8 cellular contexts compared by ENCODE assay signal in genomic region chrX:69616520-69617203, GRCh38. TPM values are rescaled to one million over a fixed set of nuclear protein-coding genes. Genes with fewer than 3 reads are reported as not detected.
A peak's percentile ranks its signal among the peaks of the same experiment; 100 is the strongest.
DNase-seq lines count a peak whose midpoint lies in the region; ATAC-seq, FAIRE-seq and TF ChIP-seq lines count a peak whose summit lies in the region.

No MANE protein-coding gene starts in this region.

- ATAC-seq in Panc1 (peak; percentile 63; the same call in 1 of the 2 replicates), GM18858 (IDR thresholded peaks at IDR 0.05; ENCODE audit: unreplicated experiment) (no peak)

- peak overlapping the region; percentile 37 to 46 for H3K4me3 ChIP-seq in Panc1 (ENCODE audit: low read depth in 2 of 2, low read length in 2 of 2)
- H3K4me3 ChIP-seq in cardiac fibroblast (replicated peaks in 1 of 2; ENCODE audit: low read depth in 2 of 2, low read length in 2 of 2) = peak overlapping the region; percentile 54 to 64
- H3K4me3 ChIP-seq in liver (ENCODE audit: low read depth in 1 of 3, low read length in 3 of 3) = peak overlapping the region in 2 of 3 donors; percentile 57 to 63
- peak overlapping the region; percentile 51 to 69 (median 62) for H3K4me3 ChIP-seq in stomach
- peak overlapping the region in 1 of 2 donors; percentile 59 for H3K4me3 ChIP-seq in small intestine (ENCODE audit: low read depth in 1 of 2, low read length in 2 of 2)

- no peak for TF ChIP-seq POLR2A in stomach (IDR thresholded peaks at IDR 0.05)

- POLR2A ChIA-PET in Panc1 (lab: Charles Lee) = no interaction called here

- CTCF ChIA-PET in Panc1 (lab: Charles Lee) = no interaction called here

- H3K9ac ChIP-seq in ES-I3 (ENCODE audit: low read depth, low read length) (peak overlapping the region; percentile 80), liver (ENCODE audit: low read depth in 1 of 2, low read length in 2 of 2) (no peak overlapping the region)

- DNase-seq in Panc1 (ENCODE audit: low read depth, low spot score) (no peak), cardiac fibroblast (ENCODE audit: low read depth in 2 of 2) (peak in 1 of 2 donors; percentile 17), stomach (peak; percentile 25), NCI-H226 (no peak), small intestine (no peak)

- intact Hi-C loops in Panc1 (cut with micrococcal nuclease; ENCODE audit: unreplicated experiment) = loop anchor here (5.0 kb wide), 1 partner anchor 79 kb away; no protein-coding TSS in a partner anchor
- intact Hi-C loops in stomach (cut with DNase I; ENCODE audit: low total_unique reads) = no loop called here

- TF ChIP-seq RAD21 in liver (IDR thresholded peaks at IDR 0.05) = no peak

- H3K36me3 ChIP-seq in ES-I3 (ENCODE audit: insufficient read depth, low read length) (no peaks in the 10 kb centered on the region), Panc1 (ENCODE audit: control insufficient read depth, insufficient read depth, low read length) (no peaks in the 10 kb centered on the region), liver (ENCODE audit: control insufficient read depth in 4 of 4, insufficient read depth in 3 of 4, low read depth in 1 of 4, low read length in 3 of 4) (no peaks in the 10 kb centered on the region), stomach (no peaks in the 10 kb centered on the region), small intestine (ENCODE audit: control insufficient read depth in 2 of 2, insufficient read depth in 2 of 2, low read length in 2 of 2) (no peaks in the 10 kb centered on the region)

- WGBS in liver = 1% methylated on average over 47 of the region's 47 CpGs
- WGBS in stomach, 5 donors = 0 to 44% (median 6%) methylated on average over 12 to 47 of the region's 47 CpGs
- WGBS in small intestine, 3 donors = 1 to 41% (median 8%) methylated on average over 20 to 47 of the region's 47 CpGs

- H3K27me3 ChIP-seq in Panc1 (ENCODE audit: control insufficient read depth, insufficient read depth, low read length) (peaks cover 3% of the 10 kb centered on the region; the same call in 1 of the 2 replicates), liver (ENCODE audit: control insufficient read depth in 4 of 4, insufficient read depth in 4 of 4, low read length in 3 of 4) (no peaks in the 10 kb centered on the region), stomach (peaks cover 0 to 20% (median 8%) of the 10 kb centered on the region in 3 donors), small intestine (ENCODE audit: control insufficient read depth in 2 of 2, insufficient read depth in 2 of 2, low read length in 2 of 2) (no peaks in the 10 kb centered on the region)

- no peak for TF ChIP-seq CTCF in Panc1 (IDR thresholded peaks at IDR 0.05)
- TF ChIP-seq CTCF in cardiac fibroblast (IDR thresholded peaks at IDR 0.05; ENCODE audit: low read depth, low read length) = no peak
- no peak for TF ChIP-seq CTCF in liver (IDR thresholded peaks at IDR 0.05; ENCODE audit: low read depth, low read length, missing input control)
- TF ChIP-seq CTCF in stomach (IDR thresholded peaks at IDR 0.05) = no peak

- no TSS peak for BruUV-seq in Panc1 (replicated peaks; lab: Mats Ljungman, UMichigan)

- no peaks in the 10 kb centered on the region for H3K9me3 ChIP-seq in ES-I3 (ENCODE audit: control insufficient read depth, insufficient read depth, low read length)
- H3K9me3 ChIP-seq in Panc1 (ENCODE audit: control insufficient read depth, insufficient read depth, low read depth, low read length) = no peaks in the 10 kb centered on the region
- no peaks in the 10 kb centered on the region for H3K9me3 ChIP-seq in liver (ENCODE audit: control insufficient read depth in 4 of 4, low read length in 3 of 4)
- H3K9me3 ChIP-seq in stomach = no peaks in the 10 kb centered on the region
- H3K9me3 ChIP-seq in small intestine (ENCODE audit: control insufficient read depth, low read depth) = no peaks in the 10 kb centered on the region

- no peak for TF ChIP-seq EP300 in stomach (IDR thresholded peaks at IDR 0.05)

- H3K27ac ChIP-seq in Panc1 (ENCODE audit: low read length) (no peak overlapping the region), liver (ENCODE audit: low read depth in 1 of 2, low read length in 2 of 2) (no peak overlapping the region), stomach (peak overlapping the region; percentile 52 to 75 (median 70)), small intestine (ENCODE audit: low read depth in 1 of 2, low read length in 1 of 2) (no peak overlapping the region)

- peaks cover 5% of the 10 kb centered on the region; the same call in 1 of the 2 replicates for H3K4me1 ChIP-seq in ES-I3 (ENCODE audit: insufficient read depth, low read length)
- H3K4me1 ChIP-seq in Panc1 (ENCODE audit: control insufficient read depth, insufficient read depth, low read length) = no peaks in the 10 kb centered on the region; the same call in 1 of the 2 replicates
- peaks cover 0 to 10% (median 3%) of the 10 kb centered on the region in 4 donors for H3K4me1 ChIP-seq in liver (ENCODE audit: control insufficient read depth in 4 of 4, insufficient read depth in 4 of 4, low read length in 3 of 4)
- H3K4me1 ChIP-seq in stomach = peaks cover 0 to 16% (median 0%) of the 10 kb centered on the region in 4 donors
- H3K4me1 ChIP-seq in small intestine (ENCODE audit: control insufficient read depth in 2 of 2, insufficient read depth in 1 of 2, low read depth in 1 of 2, low read length in 1 of 2) = no peaks in the 10 kb centered on the region

- in situ Hi-C loops in Panc1 (cut with HindIII; ENCODE audit: low pct_unique_long_range_greater_than_20kb, low sequenced_read_pairs) = no loop called here

- no peak for FAIRE-seq in small intestine (lab: Jason Lieb, UNC)

TF ChIP-seq in liver, 16 proteins besides CTCF, POLR2A, EP300 and RAD21:
- no peak for TF ChIP-seq RXRA (IDR thresholded peaks at IDR 0.05)

RNA-seq across cellular contexts. Expression of gene EDA, which starts 0.7 kb away (rescaled TPM):
- total RNA-seq in Panc1 (2021; ENCODE audit: unreplicated experiment) (0.23 TPM), liver (1 to 10 TPM; 1.7 to 2.6 TPM), stomach (10 to 100 TPM in 1 of 5 donors, 1 to 10 TPM in 3, not detected in 1; 1.6 to 26.1 (median 3.9) TPM)
- not detected for polyA plus RNA-seq in Panc1 (2012; ENCODE audit: insufficient read length)
- polyA plus RNA-seq in liver (1 to 10 TPM in 1 of 2 donors, under 1 TPM in 1; 0.39 to 1.2 TPM), stomach (1 to 10 TPM; 1.7 to 5.2 (median 1.8) TPM), small intestine (1 to 10 TPM in 2 of 3 donors, not detected in 1; 1.1 to 1.4 TPM)

Comparison
In these comparisons a context has a peak if more than half of its experiments do, and no peak if none do; other contexts are left out.
1. H3K27ac ChIP-seq: peak in stomach (5 of 5); none in Panc1 (single experiment), liver (0 of 2) and small intestine (0 of 2).